13 cellular contexts compared by ENCODE assay signal in the genomic region with DNA sequence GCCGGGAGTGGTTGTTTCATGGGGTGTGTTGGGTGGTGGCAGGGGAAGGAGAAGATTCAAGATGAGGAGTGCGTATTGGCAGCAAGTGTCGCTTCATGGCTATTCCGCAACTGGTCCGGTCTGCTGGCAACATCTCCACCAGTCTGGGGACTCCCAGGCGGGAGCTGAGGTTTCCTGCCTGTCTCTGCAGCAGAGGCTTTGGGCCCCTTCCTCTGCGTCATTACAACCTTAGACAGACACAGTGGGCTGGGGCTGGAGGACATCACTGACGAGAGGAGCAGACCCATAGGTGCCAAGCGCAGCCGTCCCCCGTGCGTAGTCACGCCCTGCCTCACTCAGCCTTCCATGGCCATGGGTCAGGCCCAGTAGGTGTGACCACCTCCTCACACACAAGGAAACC. TPM values are rescaled to one million over a fixed set of nuclear protein-coding genes. Genes with fewer than 3 reads are reported as not detected.
DNase-seq lines count a peak whose midpoint lies in the region; ATAC-seq and TF ChIP-seq lines count a peak whose summit lies in the region.
"Had no signal": no experiment of that assay in that cellular context is flagged by ENCODE, and none has a peak within 500 bp of the region (broad histone marks: within the 10 kb centered on the region; RNA-seq: fewer than 3 reads in every experiment).

No MANE protein-coding gene starts in this region.

- H3K27me3 Mint-ChIP-seq in activated CD4-positive, alpha-beta T cell treated with anti-CD3 and anti-CD28 coated beads for 36 hours = no peaks in the 10 kb centered on the region
- no peaks in the 10 kb centered on the region for H3K27me3 Mint-ChIP-seq in stimulated activated naive B cell treated with anti-CD40 and anti-IgM and Interleukin-4, amounts not matched to agents 10 μg/mL and 1 μg/mL and 100 μg/mL, for 72 hours
- H3K27me3 Mint-ChIP-seq: type B pancreatic cell had no signal

- no peaks in the 10 kb centered on the region for H3K9me3 Mint-ChIP-seq in activated CD4-positive, alpha-beta T cell treated with anti-CD3 and anti-CD28 coated beads for 36 hours (ENCODE audit: low read depth)
- no peaks in the 10 kb centered on the region for H3K9me3 Mint-ChIP-seq in stimulated activated naive B cell treated with anti-CD40 and anti-IgM and Interleukin-4, amounts not matched to agents 10 μg/mL and 1 μg/mL and 100 μg/mL, for 72 hours
- H3K9me3 Mint-ChIP-seq: type B pancreatic cell had no signal

- peak overlapping the region in 38 of 59 donors; percentile 7 to 100 (median 56) for H3K27ac ChIP-seq in dorsolateral prefrontal cortex
- H3K27ac ChIP-seq: A549, epithelial cell of prostate had no signal

- peak; percentile 67 for DNase-seq in activated CD4-positive, alpha-beta T cell treated with anti-CD3 and anti-CD28 coated beads for 36 hours
- DNase-seq in activated CD4-positive, alpha-beta T cell treated with anti-CD3 and anti-CD28 coated beads for 4 hours = no peak
- peak; percentile 21 for DNase-seq in T-helper 22 cell (ENCODE audit: low read depth)
- DNase-seq in dorsolateral prefrontal cortex = peak in 1 of 10 donors; percentile 58
- DNase-seq in stimulated activated naive B cell treated with anti-CD40 and anti-IgM and Interleukin-4, amounts not matched to agents 10 μg/mL and 1 μg/mL and 100 μg/mL, for 72 hours = peak; percentile 69
- DNase-seq in NCI-H748 (lab: John Stamatoyannopoulos, UW; ENCODE audit: unreplicated experiment) = no peak
- DNase-seq: amniotic stem cell, NCI-H510A treated with DMSO at 0.1 percent for 48 hours had no signal

- intact Hi-C loops in activated CD4-positive, alpha-beta T cell treated with anti-CD3 and anti-CD28 coated beads for 36 hours (cut with DNase I, micrococcal nuclease) = no loop called here
- intact Hi-C loops in dorsolateral prefrontal cortex (cut with DNase I) = no loop called here

- ATAC-seq in activated CD4-positive, alpha-beta T cell treated with anti-CD3 and anti-CD28 coated beads for 36 hours = peak; percentile 45
- peak; percentile 56 to 68 for ATAC-seq in stimulated activated naive B cell treated with anti-CD40 and anti-IgM and Interleukin-4, amounts not matched to agents 10 μg/mL and 1 μg/mL and 100 μg/mL, for 72 hours (replicated peaks)
- no peak for ATAC-seq in GM18517 (IDR thresholded peaks at IDR 0.05; ENCODE audit: unreplicated experiment)
- no peak for ATAC-seq in HG03520 (IDR thresholded peaks at IDR 0.05; ENCODE audit: unreplicated experiment)
- ATAC-seq: A549 had no signal

- peaks cover 44% of the 10 kb centered on the region for H3K36me3 Mint-ChIP-seq in activated CD4-positive, alpha-beta T cell treated with anti-CD3 and anti-CD28 coated beads for 36 hours (ENCODE audit: low read depth)
- H3K36me3 Mint-ChIP-seq in stimulated activated naive B cell treated with anti-CD40 and anti-IgM and Interleukin-4, amounts not matched to agents 10 μg/mL and 1 μg/mL and 100 μg/mL, for 72 hours = peaks cover 56 to 78% of the 10 kb centered on the region in 2 donors

- peak overlapping the region; percentile 14 for H3K4me3 Mint-ChIP-seq in activated CD4-positive, alpha-beta T cell treated with anti-CD3 and anti-CD28 coated beads for 36 hours
- H3K4me3 Mint-ChIP-seq in stimulated activated naive B cell treated with anti-CD40 and anti-IgM and Interleukin-4, amounts not matched to agents 10 μg/mL and 1 μg/mL and 100 μg/mL, for 72 hours = peak overlapping the region; percentile 69 to 75
- H3K4me3 Mint-ChIP-seq: type B pancreatic cell had no signal

- H3K4me1 Mint-ChIP-seq in activated CD4-positive, alpha-beta T cell treated with anti-CD3 and anti-CD28 coated beads for 36 hours = peaks cover 63% of the 10 kb centered on the region
- peaks cover 64 to 93% of the 10 kb centered on the region in 2 donors for H3K4me1 Mint-ChIP-seq in stimulated activated naive B cell treated with anti-CD40 and anti-IgM and Interleukin-4, amounts not matched to agents 10 μg/mL and 1 μg/mL and 100 μg/mL, for 72 hours

- no peak for TF ChIP-seq CTCF in dorsolateral prefrontal cortex (IDR thresholded peaks at IDR 0.05 in 54 of 56, conservative IDR thresholded peaks at IDR 0.05 in 2 of 56; ENCODE audit: low read depth in 1 of 56, partially characterized antibody in 56 of 56)

- POLR2A ChIA-PET in activated CD4-positive, alpha-beta T cell treated with anti-CD3 and anti-CD28 coated beads for 36 hours (lab: Charles Lee) = interaction anchor here (1.2 kb wide), 1 partner anchor 15 kb away, joined by 6 read pairs; no protein-coding TSS in a partner anchor

- no peaks in the 10 kb centered on the region for H3K27me3 ChIP-seq in dorsolateral prefrontal cortex

- H3K27ac Mint-ChIP-seq in activated CD4-positive, alpha-beta T cell treated with anti-CD3 and anti-CD28 coated beads for 36 hours = peak overlapping the region; percentile 90
- H3K27ac Mint-ChIP-seq in stimulated activated naive B cell treated with anti-CD40 and anti-IgM and Interleukin-4, amounts not matched to agents 10 μg/mL and 1 μg/mL and 100 μg/mL, for 72 hours = peak overlapping the region; percentile 98
- H3K27ac Mint-ChIP-seq: type B pancreatic cell had no signal

- no peak overlapping the region for H3K4me3 ChIP-seq in dorsolateral prefrontal cortex
- H3K4me3 ChIP-seq: A549 had no signal

- CTCF ChIA-PET in activated CD4-positive, alpha-beta T cell treated with anti-CD3 and anti-CD28 coated beads for 36 hours (lab: Charles Lee) = interaction anchor here (0.6 kb wide), 1 partner anchor 44 kb away, joined by 3 read pairs; no protein-coding TSS in a partner anchor

RNA-seq across cellular contexts. Expression of a gene that starts 38.6 kb away (rescaled TPM):
- 10 to 100 TPM; 46.5 to 50.1 TPM for total RNA-seq in activated CD4-positive, alpha-beta T cell treated with anti-CD3 and anti-CD28 coated beads for 36 hours
- 10 to 100 TPM; 15.2 to 63.1 (median 25.3) TPM for total RNA-seq in dorsolateral prefrontal cortex

Comparison
In these comparisons a context has a peak if more than half of its experiments do, and no peak if none do; other contexts are left out.
1. DNase-seq: peak in activated CD4-positive, alpha-beta T cell treated with anti-CD3 and anti-CD28 coated beads for 36 hours (single experiment), T-helper 22 cell (single experiment) and stimulated activated naive B cell treated with anti-CD40 and anti-IgM and Interleukin-4, amounts not matched to agents 10 μg/mL and 1 μg/mL and 100 μg/mL, for 72 hours (single experiment); none in activated CD4-positive, alpha-beta T cell treated with anti-CD3 and anti-CD28 coated beads for 4 hours (0 of 2) and NCI-H748 (single experiment).
2. ATAC-seq: peak in activated CD4-positive, alpha-beta T cell treated with anti-CD3 and anti-CD28 coated beads for 36 hours (single experiment) and stimulated activated naive B cell treated with anti-CD40 and anti-IgM and Interleukin-4, amounts not matched to agents 10 μg/mL and 1 μg/mL and 100 μg/mL, for 72 hours (2 of 2); none in GM18517 (single experiment) and HG03520 (single experiment).